Comparison of ENCODE assay signal across 8 cellular contexts in genomic region chr16:68005786-68006286, GRCh38. TPM values are rescaled to one million over a fixed set of nuclear protein-coding genes. Genes with fewer than 3 reads are reported as not detected.
A peak's percentile ranks its signal among the peaks of the same experiment; 100 is the strongest.
DNase-seq lines count a peak whose midpoint lies in the region; ATAC-seq, FAIRE-seq and TF ChIP-seq lines count a peak whose summit lies in the region.

No MANE protein-coding gene starts in this region.

- H4K20me1 ChIP-seq in K562 (replicated peaks; ENCODE audit: control insufficient read depth, insufficient read depth, low read length), result no peaks in the 10 kb centered on the region

- TF ChIP-seq CTCF in K562 (IDR thresholded peaks at IDR 0.05 in 2 of 3, conservative IDR thresholded peaks at IDR 0.05 in 1 of 3; ENCODE audit: insufficient read depth in 2 of 3, low read depth in 1 of 3, low read length in 3 of 3), result no peak
- no peak for TF ChIP-seq CTCF in lower lobe of right lung (IDR thresholded peaks at IDR 0.05)

- intact Hi-C loops in K562 (cut with micrococcal nuclease) (no loop called here), lower lobe of right lung (cut with DNase I) (no loop called here)

- H3K27ac ChIP-seq in K562 (ENCODE audit: extremely low read depth, low read depth, low read length) (peak overlapping the region; percentile 34; the same call in 1 of the 3 replicates), lower lobe of right lung (peak overlapping the region; percentile 86)

- TF ChIP-seq POLR2A in K562 (conservative IDR thresholded peaks at IDR 0.05) (no peak), GM12891 (IDR thresholded peaks at IDR 0.05; ENCODE audit: low read depth, low read length) (no peak)

- peak in 2 of 3 donors; percentile 32 to 36 for DNase-seq in stimulated activated CD4-positive, alpha-beta T cell treated with anti-CD3 and anti-CD28 coated beads, TNF-alpha, amount 100 ng/mL, for 1 hour (ENCODE audit: low read depth in 3 of 3, low spot score in 1 of 3)
- DNase-seq in stimulated activated CD4-positive, alpha-beta T cell treated with anti-CD3 and anti-CD28 coated beads, Interleukin-4, amount 100 ng/mL, for 1 hour, result no peak
- peak in 1 of 4 experiments; percentile 33 for DNase-seq in K562 (ENCODE audit: extremely low read depth in 1 of 4, low spot score in 3 of 4)
- peak; percentile 77 for DNase-seq in lower lobe of right lung
- no peak for DNase-seq in SHP77 treated with DMSO at 0.1 percent for 48 hours (lab: John Stamatoyannopoulos, UW)
- no peak for DNase-seq in GM12891 (ENCODE audit: insufficient read length, low spot score)

- CTCF ChIA-PET in K562 (lab: Yijun Ruan, JAX; ENCODE audit: low intra/inter-chr PET ratio), result interaction anchor here (1.6 kb wide), 1 partner anchor 12 kb away, joined by 5 read pairs; no protein-coding TSS in a partner anchor

- no peaks in the 10 kb centered on the region for H3K9me1 ChIP-seq in K562 (ENCODE audit: control insufficient read depth, insufficient read depth, low read length)

- H3K9ac ChIP-seq in K562 (ENCODE audit: insufficient read depth in 1 of 2, low read depth in 2 of 2, low read length in 2 of 2), result peak overlapping the region in 1 of 2 experiments; percentile 30; a peak in 3 of 4 replicates

- peak overlapping the region; percentile 81 for H2AFZ ChIP-seq in K562 (ENCODE audit: low read depth, low read length)

- peaks cover 0 to 4% of the 10 kb centered on the region in 2 experiments; a peak in 2 of 5 replicates for H3K4me1 ChIP-seq in K562 (replicated peaks in 1 of 2; ENCODE audit: control insufficient read depth in 2 of 2, insufficient read depth in 2 of 2, low read length in 2 of 2)
- peaks cover 27% of the 10 kb centered on the region for H3K4me1 ChIP-seq in lower lobe of right lung

- ATAC-seq in K562 (peak; percentile 77), lower lobe of right lung (peak; percentile 91 to 92), GM21717 (IDR thresholded peaks at IDR 0.05; ENCODE audit: unreplicated experiment) (no peak), HG02623 (IDR thresholded peaks at IDR 0.05; ENCODE audit: unreplicated experiment) (no peak)

- 19% methylated on average over 6 of the region's 6 CpGs for WGBS in K562 (ENCODE audit: insufficient coverage, low coverage, missing lambda C conversion rate)

- in situ Hi-C loops in K562 (cut with MboI), result no loop called here

- H3K27me3 ChIP-seq in K562 (ENCODE audit: control insufficient read depth in 2 of 2, insufficient read depth in 2 of 2, low read length in 2 of 2), result no peaks in the 10 kb centered on the region
- H3K27me3 ChIP-seq in lower lobe of right lung (ENCODE audit: low read depth), result no peaks in the 10 kb centered on the region

- no peak overlapping the region for H3K4me3 ChIP-seq in K562
- H3K4me3 ChIP-seq in lower lobe of right lung, result no peak overlapping the region

- BruUV-seq in K562 (replicated peaks; lab: Mats Ljungman, UMichigan), result no TSS peak

- H3K36me3 ChIP-seq in K562 (ENCODE audit: control insufficient read depth, insufficient read depth, low read length) (no peaks in the 10 kb centered on the region), lower lobe of right lung (no peaks in the 10 kb centered on the region)

- no peak for TF ChIP-seq EP300 in K562 (IDR thresholded peaks at IDR 0.05; ENCODE audit: low read length)

- TF ChIP-seq RAD21 in K562 (CRISPR knock-in tag; conservative IDR thresholded peaks at IDR 0.05 in 1 of 2, IDR thresholded peaks at IDR 0.05 in 1 of 2), result no peak

- POLR2A ChIA-PET in K562 (lab: Yijun Ruan, JAX), result interaction anchor here (0.6 to 3.2 kb wide), 7 partner anchors 10 to 444 kb away, joined by 3 to 13 read pairs (median 4); partner anchors contain the start of genes DDX28, DPEP2NB and DUS2

- H3K79me2 ChIP-seq in K562 (ENCODE audit: control insufficient read depth, insufficient read depth, low read length), result no peaks in the 10 kb centered on the region

- peak overlapping the region; percentile 22; the same call in 1 of the 2 replicates for H3K4me2 ChIP-seq in K562 (ENCODE audit: insufficient read depth, low read length)

- no peak for FAIRE-seq in K562 (lab: Jason Lieb, UNC)
- FAIRE-seq in GM12891 (lab: Jason Lieb, UNC), result no peak

- H3K9me3 ChIP-seq in K562 (replicated peaks; ENCODE audit: control insufficient read depth, insufficient read depth, low read depth, low read length), result no peaks in the 10 kb centered on the region
- no peaks in the 10 kb centered on the region for H3K9me3 ChIP-seq in lower lobe of right lung

RNA-seq across cellular contexts. Expression of gene DPEP2, which starts 6.6 kb away (rescaled TPM):
- total RNA-seq in K562 (2011; cell fraction: chromatin; rRNA removed; ENCODE audit: low replicate concordance), result 2.4 and 7.0 TPM in 2 replicates
- total RNA-seq in K562 (2011; cell fraction: nucleolus; rRNA removed), result 3.7 and 4.3 TPM in 2 replicates
- 3.2 and 4.1 TPM in 2 replicates for total RNA-seq in K562 (2011; cell fraction: nucleoplasm; rRNA removed)
- total RNA-seq in K562 (2014; rRNA removed) (0.14 and 1.3 TPM in 2 replicates), K562 (2014; rRNA removed; fragmentation: Illumina TruSeq; extraction: Trizol) (0.18 and 0.35 TPM in 2 replicates), K562 (2015; rRNA removed; fragmentation: Illumina TruSeq; extraction: Trizol) (0.49 and 0.76 TPM in 2 replicates), K562 (2021) (0.85 and 1.2 TPM in 2 replicates), lower lobe of right lung (29.5 TPM)
- polyA plus RNA-seq in K562 (2011; rRNA removed) (0.81 and 1.6 TPM in 2 replicates), K562 (2014; fragmentation: Illumina TruSeq; extraction: Trizol) (0.70 and 1.00 TPM in 2 replicates), K562 (2014; fragmentation: Nextera tagmentation; extraction: Ambion mirVana) (under 1 TPM; 0.24 to 0.38 TPM), K562 (2014; rRNA removed) (0.36 and 0.81 TPM in 2 replicates)
- 1.5 and 3.0 TPM in 2 replicates for polyA plus RNA-seq in K562 (2011; cell fraction: cytosol; rRNA removed)
- 3.3 and 4.5 TPM in 2 replicates for polyA plus RNA-seq in K562 (2011; cell fraction: nucleus; rRNA removed)
- 1.7 and 6.2 TPM in 2 replicates for polyA plus RNA-seq in K562 (2012)
- 0.95 and 1.2 TPM in 2 replicates for polyA minus RNA-seq in K562 (2011; rRNA and poly(A)+ RNA removed)
- not detected in 2 replicates for polyA minus RNA-seq in K562 (2011; cell fraction: cytosol; rRNA and poly(A)+ RNA removed)
- polyA minus RNA-seq in K562 (2011; cell fraction: nucleus; rRNA and poly(A)+ RNA removed), result 1.1 and 2.0 TPM in 2 replicates
- 1.6 TPM for polyA plus RNA-seq in GM12891 (2012; ENCODE audit: low read depth, missing spikeins)

RNA-seq across cellular contexts. Expression of gene DPEP2NB, which starts 9.9 kb away (rescaled TPM):
- total RNA-seq in K562 (2011; cell fraction: chromatin; rRNA removed; ENCODE audit: low replicate concordance), result not detected in 2 replicates
- not detected in 2 replicates for total RNA-seq in K562 (2011; cell fraction: nucleolus; rRNA removed)
- total RNA-seq in K562 (2011; cell fraction: nucleoplasm; rRNA removed), result not detected in 2 replicates
- total RNA-seq in K562 (2014; rRNA removed) (not detected in 2 replicates), K562 (2014; rRNA removed; fragmentation: Illumina TruSeq; extraction: Trizol) (not detected in 2 replicates), K562 (2015; rRNA removed; fragmentation: Illumina TruSeq; extraction: Trizol) (not detected in 2 replicates), K562 (2021) (not detected in 2 replicates), lower lobe of right lung (not detected)
- polyA plus RNA-seq in K562 (2011; rRNA removed) (not detected in 2 replicates), K562 (2014; fragmentation: Illumina TruSeq; extraction: Trizol) (not detected in 2 replicates), K562 (2014; fragmentation: Nextera tagmentation; extraction: Ambion mirVana) (not detected), K562 (2014; rRNA removed) (not detected in 2 replicates)
- not detected in 2 replicates for polyA plus RNA-seq in K562 (2011; cell fraction: cytosol; rRNA removed)
- polyA plus RNA-seq in K562 (2011; cell fraction: nucleus; rRNA removed), result not detected in 2 replicates
- 0.07 TPM in 1 of 2 replicates, not detected in the other for polyA plus RNA-seq in K562 (2012)
- not detected in 2 replicates for polyA minus RNA-seq in K562 (2011; rRNA and poly(A)+ RNA removed)
- polyA minus RNA-seq in K562 (2011; cell fraction: cytosol; rRNA and poly(A)+ RNA removed), result not detected in 2 replicates
- polyA minus RNA-seq in K562 (2011; cell fraction: nucleus; rRNA and poly(A)+ RNA removed), result not detected in 2 replicates
- not detected for polyA plus RNA-seq in GM12891 (2012; ENCODE audit: low read depth, missing spikeins)

RNA-seq across cellular contexts. Expression of gene DDX28, which starts 17.2 kb away (rescaled TPM):
- total RNA-seq in K562 (2011; cell fraction: chromatin; rRNA removed; ENCODE audit: low replicate concordance), result 9.9 and 32.8 TPM in 2 replicates
- 32.9 and 43.2 TPM in 2 replicates for total RNA-seq in K562 (2011; cell fraction: nucleolus; rRNA removed)
- 15.0 and 22.7 TPM in 2 replicates for total RNA-seq in K562 (2011; cell fraction: nucleoplasm; rRNA removed)
- total RNA-seq in K562 (2014; rRNA removed) (21.1 and 27.1 TPM in 2 replicates), K562 (2014; rRNA removed; fragmentation: Illumina TruSeq; extraction: Trizol) (13.0 and 13.1 TPM in 2 replicates), K562 (2015; rRNA removed; fragmentation: Illumina TruSeq; extraction: Trizol) (15.9 and 16.3 TPM in 2 replicates), K562 (2021) (22.5 and 24.5 TPM in 2 replicates), lower lobe of right lung (9.9 TPM)
- polyA plus RNA-seq in K562 (2011; rRNA removed) (17.6 and 21.9 TPM in 2 replicates), K562 (2014; fragmentation: Illumina TruSeq; extraction: Trizol) (13.7 and 15.5 TPM in 2 replicates), K562 (2014; fragmentation: Nextera tagmentation; extraction: Ambion mirVana) (1 to 10 TPM; 2.8 to 3.5 TPM), K562 (2014; rRNA removed) (24.5 and 28.7 TPM in 2 replicates)
- polyA plus RNA-seq in K562 (2011; cell fraction: cytosol; rRNA removed), result 17.2 and 40.7 TPM in 2 replicates
- 12.1 and 14.4 TPM in 2 replicates for polyA plus RNA-seq in K562 (2011; cell fraction: nucleus; rRNA removed)
- polyA plus RNA-seq in K562 (2012), result 13.7 and 14.7 TPM in 2 replicates
- polyA minus RNA-seq in K562 (2011; rRNA and poly(A)+ RNA removed), result 14.8 and 17.9 TPM in 2 replicates
- 7.6 and 12.9 TPM in 2 replicates for polyA minus RNA-seq in K562 (2011; cell fraction: cytosol; rRNA and poly(A)+ RNA removed)
- 15.3 and 25.1 TPM in 2 replicates for polyA minus RNA-seq in K562 (2011; cell fraction: nucleus; rRNA and poly(A)+ RNA removed)
- polyA plus RNA-seq in GM12891 (2012; ENCODE audit: low read depth, missing spikeins), result 14.8 TPM

RNA-seq across cellular contexts. Expression of gene DUS2, which starts 17.2 kb away (rescaled TPM):
- 74.9 and 112 TPM in 2 replicates for total RNA-seq in K562 (2011; cell fraction: chromatin; rRNA removed; ENCODE audit: low replicate concordance)
- total RNA-seq in K562 (2011; cell fraction: nucleolus; rRNA removed), result 54.5 and 61.7 TPM in 2 replicates
- 68.8 and 69.1 TPM in 2 replicates for total RNA-seq in K562 (2011; cell fraction: nucleoplasm; rRNA removed)
- total RNA-seq in K562 (2014; rRNA removed) (22.3 and 22.5 TPM in 2 replicates), K562 (2014; rRNA removed; fragmentation: Illumina TruSeq; extraction: Trizol) (17.8 and 20.9 TPM in 2 replicates), K562 (2015; rRNA removed; fragmentation: Illumina TruSeq; extraction: Trizol) (21.5 and 22.5 TPM in 2 replicates), K562 (2021) (21.7 and 25.6 TPM in 2 replicates), lower lobe of right lung (15.1 TPM)
- polyA plus RNA-seq in K562 (2011; rRNA removed) (13.0 and 16.3 TPM in 2 replicates), K562 (2014; fragmentation: Illumina TruSeq; extraction: Trizol) (19.4 and 20.6 TPM in 2 replicates), K562 (2014; fragmentation: Nextera tagmentation; extraction: Ambion mirVana) (1 to 10 TPM; 5.8 to 9.3 TPM), K562 (2014; rRNA removed) (13.3 and 15.1 TPM in 2 replicates)
- polyA plus RNA-seq in K562 (2011; cell fraction: cytosol; rRNA removed), result 16.5 and 19.6 TPM in 2 replicates
- 68.4 and 74.9 TPM in 2 replicates for polyA plus RNA-seq in K562 (2011; cell fraction: nucleus; rRNA removed)
- 11.7 and 12.5 TPM in 2 replicates for polyA plus RNA-seq in K562 (2012)
- 32.9 and 41.8 TPM in 2 replicates for polyA minus RNA-seq in K562 (2011; rRNA and poly(A)+ RNA removed)
- polyA minus RNA-seq in K562 (2011; cell fraction: cytosol; rRNA and poly(A)+ RNA removed), result 10.8 and 20.7 TPM in 2 replicates
- polyA minus RNA-seq in K562 (2011; cell fraction: nucleus; rRNA and poly(A)+ RNA removed), result 27.3 and 35.1 TPM in 2 replicates
- polyA plus RNA-seq in GM12891 (2012; ENCODE audit: low read depth, missing spikeins), result 19.2 TPM

RNA-seq across cellular contexts. Expression of gene DPEP3, which starts 25.5 kb away (rescaled TPM):
- total RNA-seq in K562 (2011; cell fraction: chromatin; rRNA removed; ENCODE audit: low replicate concordance), result not detected in 2 replicates
- not detected in 2 replicates for total RNA-seq in K562 (2011; cell fraction: nucleolus; rRNA removed)
- total RNA-seq in K562 (2011; cell fraction: nucleoplasm; rRNA removed), result not detected in 2 replicates
- not detected in 2 replicates for total RNA-seq in K562 (2014; rRNA removed)
- not detected in 2 replicates for total RNA-seq in K562 (2014; rRNA removed; fragmentation: Illumina TruSeq; extraction: Trizol)
- total RNA-seq in K562 (2015; rRNA removed; fragmentation: Illumina TruSeq; extraction: Trizol), result not detected in 2 replicates
- total RNA-seq in K562 (2021), result not detected in 2 replicates
- not detected in 2 replicates for polyA plus RNA-seq in K562 (2011; rRNA removed)
- polyA plus RNA-seq in K562 (2011; cell fraction: cytosol; rRNA removed), result 0.06 TPM in 1 of 2 replicates, not detected in the other
- polyA plus RNA-seq in K562 (2011; cell fraction: nucleus; rRNA removed), result 0.07 TPM in 1 of 2 replicates, not detected in the other
- polyA plus RNA-seq in K562 (2012), result not detected in 2 replicates
- polyA plus RNA-seq in K562 (2014; fragmentation: Illumina TruSeq; extraction: Trizol), result not detected in 2 replicates
- not detected for polyA plus RNA-seq in K562 (2014; fragmentation: Nextera tagmentation; extraction: Ambion mirVana)
- not detected in 2 replicates for polyA plus RNA-seq in K562 (2014; rRNA removed)
- polyA minus RNA-seq in K562 (2011; rRNA and poly(A)+ RNA removed), result not detected in 2 replicates
- not detected in 2 replicates for polyA minus RNA-seq in K562 (2011; cell fraction: cytosol; rRNA and poly(A)+ RNA removed)
- not detected in 2 replicates for polyA minus RNA-seq in K562 (2011; cell fraction: nucleus; rRNA and poly(A)+ RNA removed)
- 0.18 TPM for total RNA-seq in lower lobe of right lung
- polyA plus RNA-seq in GM12891 (2012; ENCODE audit: low read depth, missing spikeins), result 0.04 TPM

Comparison
In these comparisons a context has a peak if more than half of its experiments do, and no peak if none do; other contexts are left out.
1. DNase-seq: peak in stimulated activated CD4-positive, alpha-beta T cell treated with anti-CD3 and anti-CD28 coated beads, TNF-alpha, amount 100 ng/mL, for 1 hour (2 of 3) and lower lobe of right lung (single experiment); none in stimulated activated CD4-positive, alpha-beta T cell treated with anti-CD3 and anti-CD28 coated beads, Interleukin-4, amount 100 ng/mL, for 1 hour (single experiment), SHP77 treated with DMSO at 0.1 percent for 48 hours (single experiment) and GM12891 (single experiment).
2. ATAC-seq: peak in K562 (single experiment) and lower lobe of right lung (2 of 2); none in GM21717 (single experiment) and HG02623 (single experiment).